16 cellular contexts compared by ENCODE assay signal in the genomic region with DNA sequence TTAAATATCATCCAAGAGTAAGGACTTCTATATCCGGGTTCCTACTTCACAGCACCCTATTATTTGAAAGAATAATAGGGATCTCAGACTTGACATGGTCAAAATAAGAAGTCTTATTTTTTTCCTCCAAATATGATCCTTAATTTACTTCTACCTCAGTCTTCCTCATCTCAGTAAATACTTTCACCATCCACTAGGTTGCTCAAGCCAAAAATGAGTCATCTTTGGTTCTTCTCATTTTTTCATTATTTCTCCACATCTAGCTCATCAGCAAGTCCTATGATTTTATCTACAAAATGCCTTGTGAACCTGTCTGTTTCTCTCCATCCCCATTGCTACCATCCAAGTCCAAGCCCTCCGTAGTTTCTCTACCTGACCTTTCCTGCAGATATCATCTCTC.
A peak's percentile ranks its signal among the peaks of the same experiment; 100 is the strongest.
DNase-seq lines count a peak whose midpoint lies in the region; TF ChIP-seq lines count a peak whose summit lies in the region.
"Had no signal": no experiment of that assay in that cellular context is flagged by ENCODE, and none has a peak within 500 bp of the region (broad histone marks: within the 10 kb centered on the region; RNA-seq: fewer than 3 reads in every experiment).

No MANE protein-coding gene starts in this region.

- H3K9me3 ChIP-seq in stomach, result no peaks in the 10 kb centered on the region

- intact Hi-C loops in stomach (cut with DNase I; ENCODE audit: low total_unique reads), result no loop called here

- H3K4me3 ChIP-seq in cardiac fibroblast (replicated peaks in 1 of 2; ENCODE audit: low read depth in 2 of 2, low read length in 2 of 2) (no peak overlapping the region), stomach (no peak overlapping the region)

- H3K36me3 Mint-ChIP-seq in neural crest cell (ENCODE audit: low read depth), result no peaks in the 10 kb centered on the region

- no peak for TF ChIP-seq POLR2A in stomach (IDR thresholded peaks at IDR 0.05)

- 88 to 97% (median 94%) methylated on average over 2 of the region's 2 CpGs for WGBS in stomach, 5 donors

- H3K4me1 ChIP-seq in stomach, result no peaks in the 10 kb centered on the region

- H3K4me1 Mint-ChIP-seq in neural crest cell, result peaks cover 4% of the 10 kb centered on the region
- H3K4me1 Mint-ChIP-seq: nephron had no signal

- H3K27me3 ChIP-seq in stomach, result no peaks in the 10 kb centered on the region

- peak; percentile 17 for DNase-seq in GM04504 (ENCODE audit: low read depth)
- DNase-seq in NAMALWA (ENCODE audit: low spot score), result peak; percentile 15
- DNase-seq in cardiac fibroblast (ENCODE audit: low read depth in 2 of 2), result peak; percentile 46 to 70
- DNase-seq in neural crest cell (ENCODE audit: low read depth, low spot score), result no peak
- no peak for DNase-seq in stomach
- no peak for DNase-seq in dermis blood vessel endothelial cell
- no peak for DNase-seq in NCI-H1092 treated with DMSO at 0.1 percent for 48 hours (lab: John Stamatoyannopoulos, UW)
- DNase-seq in HK-2 (ENCODE audit: unreplicated experiment), result no peak
- DNase-seq: activated naive CD8-positive, alpha-beta T cell treated with anti-CD3 and anti-CD28 coated beads, Interleukin-2, amount 10 ng/mL, durations not matched to agents 7 days and 5 days; Calu3; kidney; NCI-H146; stimulated activated CD4-positive, alpha-beta T cell treated with anti-CD3 and anti-CD28 coated beads, Interleukin-12 subunit alpha, Interleukin-12 subunit beta, amount 100 ng/mL, for 4 hours had no signal

- no peak overlapping the region for H3K27ac ChIP-seq in stomach
- H3K27ac ChIP-seq: epithelial cell of prostate had no signal

- no peak overlapping the region for H3K27ac Mint-ChIP-seq in neural crest cell (ENCODE audit: unreplicated experiment)
- H3K27ac Mint-ChIP-seq: activated naive CD8-positive, alpha-beta T cell treated with anti-CD3 and anti-CD28 coated beads, Interleukin-2, amount 10 ng/mL, durations not matched to agents 7 days and 5 days; nephron; T-helper 1 cell treated with Interleukin-12 subunit alpha and Interleukin-12 subunit beta and Interleukin-4 antibody, amounts not matched to agents 30 μg/mL and 1 μg/mL, for 36 hours had no signal

- no peaks in the 10 kb centered on the region for H3K27me3 Mint-ChIP-seq in neural crest cell (ENCODE audit: low read depth)

- no peak for TF ChIP-seq EP300 in stomach (IDR thresholded peaks at IDR 0.05)

- H3K9me3 Mint-ChIP-seq in neural crest cell, result no peaks in the 10 kb centered on the region
- H3K9me3 Mint-ChIP-seq: nephron; T-helper 1 cell treated with Interleukin-12 subunit alpha and Interleukin-12 subunit beta and Interleukin-4 antibody, amounts not matched to agents 30 μg/mL and 1 μg/mL, for 36 hours had no signal

- H3K36me3 ChIP-seq in stomach, result no peaks in the 10 kb centered on the region

- TF ChIP-seq CTCF in cardiac fibroblast (IDR thresholded peaks at IDR 0.05; ENCODE audit: low read depth, low read length) (peak; percentile 32), neural crest cell (conservative IDR thresholded peaks at IDR 0.05) (peak; percentile 27), stomach (IDR thresholded peaks at IDR 0.05) (no peak)

- H3K4me3 Mint-ChIP-seq in neural crest cell, result no peak overlapping the region
- H3K4me3 Mint-ChIP-seq: activated naive CD8-positive, alpha-beta T cell treated with anti-CD3 and anti-CD28 coated beads, Interleukin-2, amount 10 ng/mL, durations not matched to agents 7 days and 5 days; nephron; T-helper 1 cell treated with Interleukin-12 subunit alpha and Interleukin-12 subunit beta and Interleukin-4 antibody, amounts not matched to agents 30 μg/mL and 1 μg/mL, for 36 hours had no signal

Comparison
In these comparisons a context has a peak if more than half of its experiments do, and no peak if none do; other contexts are left out.
1. DNase-seq: peak in GM04504 (single experiment), NAMALWA (single experiment) and cardiac fibroblast (2 of 2); none in neural crest cell (single experiment), stomach (single experiment), dermis blood vessel endothelial cell (single experiment), NCI-H1092 treated with DMSO at 0.1 percent for 48 hours (single experiment) and HK-2 (single experiment).
2. CTCF ChIP-seq: peak in cardiac fibroblast (single experiment) and neural crest cell (single experiment); none in stomach (0 of 7).